In genomic region chr1:44592208-44593145, GRCh38 we compare ENCODE assay signal across 1 cellular context.
TF ChIP-seq lines count a peak whose summit lies in the region.

No MANE protein-coding gene starts in this region.

TF ChIP-seq in GM23338, 12 proteins besides CTCF, POLR2A, EP300 and RAD21:
- TF ChIP-seq, protein P1, sequence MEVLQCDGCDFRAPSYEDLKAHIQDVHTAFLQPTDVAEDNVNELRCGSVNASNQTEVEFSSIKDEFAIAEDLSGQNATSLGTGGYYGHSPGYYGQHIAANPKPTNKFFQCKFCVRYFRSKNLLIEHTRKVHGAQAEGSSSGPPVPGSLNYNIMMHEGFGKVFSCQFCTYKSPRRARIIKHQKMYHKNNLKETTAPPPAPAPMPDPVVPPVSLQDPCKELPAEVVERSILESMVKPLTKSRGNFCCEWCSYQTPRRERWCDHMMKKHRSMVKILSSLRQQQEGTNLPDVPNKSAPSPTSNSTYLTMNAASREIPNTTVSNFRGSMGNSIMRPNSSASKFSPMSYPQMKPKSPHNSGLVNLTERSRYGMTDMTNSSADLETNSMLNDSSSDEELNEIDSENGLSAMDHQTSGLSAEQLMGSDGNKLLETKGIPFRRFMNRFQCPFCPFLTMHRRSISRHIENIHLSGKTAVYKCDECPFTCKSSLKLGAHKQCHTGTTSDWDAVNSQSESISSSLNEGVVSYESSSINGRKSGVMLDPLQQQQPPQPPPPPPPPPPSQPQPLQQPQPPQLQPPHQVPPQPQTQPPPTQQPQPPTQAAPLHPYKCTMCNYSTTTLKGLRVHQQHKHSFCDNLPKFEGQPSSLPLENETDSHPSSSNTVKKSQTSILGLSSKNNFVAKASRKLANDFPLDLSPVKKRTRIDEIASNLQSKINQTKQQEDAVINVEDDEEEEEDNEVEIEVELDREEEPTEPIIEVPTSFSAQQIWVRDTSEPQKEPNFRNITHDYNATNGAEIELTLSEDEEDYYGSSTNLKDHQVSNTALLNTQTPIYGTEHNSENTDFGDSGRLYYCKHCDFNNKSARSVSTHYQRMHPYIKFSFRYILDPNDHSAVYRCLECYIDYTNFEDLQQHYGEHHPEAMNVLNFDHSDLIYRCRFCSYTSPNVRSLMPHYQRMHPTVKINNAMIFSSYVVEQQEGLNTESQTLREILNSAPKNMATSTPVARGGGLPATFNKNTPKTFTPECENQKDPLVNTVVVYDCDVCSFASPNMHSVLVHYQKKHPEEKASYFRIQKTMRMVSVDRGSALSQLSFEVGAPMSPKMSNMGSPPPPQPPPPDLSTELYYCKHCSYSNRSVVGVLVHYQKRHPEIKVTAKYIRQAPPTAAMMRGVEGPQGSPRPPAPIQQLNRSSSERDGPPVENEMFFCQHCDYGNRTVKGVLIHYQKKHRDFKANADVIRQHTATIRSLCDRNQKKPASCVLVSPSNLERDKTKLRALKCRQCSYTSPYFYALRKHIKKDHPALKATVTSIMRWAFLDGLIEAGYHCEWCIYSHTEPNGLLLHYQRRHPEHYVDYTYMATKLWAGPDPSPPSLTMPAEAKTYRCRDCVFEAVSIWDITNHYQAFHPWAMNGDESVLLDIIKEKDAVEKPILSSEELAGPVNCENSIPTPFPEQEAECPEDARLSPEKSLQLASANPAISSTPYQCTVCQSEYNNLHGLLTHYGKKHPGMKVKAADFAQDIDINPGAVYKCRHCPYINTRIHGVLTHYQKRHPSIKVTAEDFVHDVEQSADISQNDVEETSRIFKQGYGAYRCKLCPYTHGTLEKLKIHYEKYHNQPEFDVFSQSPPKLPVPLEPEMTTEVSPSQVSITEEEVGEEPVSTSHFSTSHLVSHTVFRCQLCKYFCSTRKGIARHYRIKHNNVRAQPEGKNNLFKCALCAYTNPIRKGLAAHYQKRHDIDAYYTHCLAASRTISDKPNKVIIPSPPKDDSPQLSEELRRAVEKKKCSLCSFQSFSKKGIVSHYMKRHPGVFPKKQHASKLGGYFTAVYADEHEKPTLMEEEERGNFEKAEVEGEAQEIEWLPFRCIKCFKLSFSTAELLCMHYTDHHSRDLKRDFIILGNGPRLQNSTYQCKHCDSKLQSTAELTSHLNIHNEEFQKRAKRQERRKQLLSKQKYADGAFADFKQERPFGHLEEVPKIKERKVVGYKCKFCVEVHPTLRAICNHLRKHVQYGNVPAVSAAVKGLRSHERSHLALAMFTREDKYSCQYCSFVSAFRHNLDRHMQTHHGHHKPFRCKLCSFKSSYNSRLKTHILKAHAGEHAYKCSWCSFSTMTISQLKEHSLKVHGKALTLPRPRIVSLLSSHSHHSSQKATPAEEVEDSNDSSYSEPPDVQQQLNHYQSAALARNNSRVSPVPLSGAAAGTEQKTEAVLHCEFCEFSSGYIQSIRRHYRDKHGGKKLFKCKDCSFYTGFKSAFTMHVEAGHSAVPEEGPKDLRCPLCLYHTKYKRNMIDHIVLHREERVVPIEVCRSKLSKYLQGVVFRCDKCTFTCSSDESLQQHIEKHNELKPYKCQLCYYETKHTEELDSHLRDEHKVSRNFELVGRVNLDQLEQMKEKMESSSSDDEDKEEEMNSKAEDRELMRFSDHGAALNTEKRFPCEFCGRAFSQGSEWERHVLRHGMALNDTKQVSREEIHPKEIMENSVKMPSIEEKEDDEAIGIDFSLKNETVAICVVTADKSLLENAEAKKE (CRISPR knock-in tag; IDR thresholded peaks at IDR 0.05): 0 out of 2 replicates have a peak, but pooled peaks have one; percentile 47
- TF ChIP-seq, protein P2, sequence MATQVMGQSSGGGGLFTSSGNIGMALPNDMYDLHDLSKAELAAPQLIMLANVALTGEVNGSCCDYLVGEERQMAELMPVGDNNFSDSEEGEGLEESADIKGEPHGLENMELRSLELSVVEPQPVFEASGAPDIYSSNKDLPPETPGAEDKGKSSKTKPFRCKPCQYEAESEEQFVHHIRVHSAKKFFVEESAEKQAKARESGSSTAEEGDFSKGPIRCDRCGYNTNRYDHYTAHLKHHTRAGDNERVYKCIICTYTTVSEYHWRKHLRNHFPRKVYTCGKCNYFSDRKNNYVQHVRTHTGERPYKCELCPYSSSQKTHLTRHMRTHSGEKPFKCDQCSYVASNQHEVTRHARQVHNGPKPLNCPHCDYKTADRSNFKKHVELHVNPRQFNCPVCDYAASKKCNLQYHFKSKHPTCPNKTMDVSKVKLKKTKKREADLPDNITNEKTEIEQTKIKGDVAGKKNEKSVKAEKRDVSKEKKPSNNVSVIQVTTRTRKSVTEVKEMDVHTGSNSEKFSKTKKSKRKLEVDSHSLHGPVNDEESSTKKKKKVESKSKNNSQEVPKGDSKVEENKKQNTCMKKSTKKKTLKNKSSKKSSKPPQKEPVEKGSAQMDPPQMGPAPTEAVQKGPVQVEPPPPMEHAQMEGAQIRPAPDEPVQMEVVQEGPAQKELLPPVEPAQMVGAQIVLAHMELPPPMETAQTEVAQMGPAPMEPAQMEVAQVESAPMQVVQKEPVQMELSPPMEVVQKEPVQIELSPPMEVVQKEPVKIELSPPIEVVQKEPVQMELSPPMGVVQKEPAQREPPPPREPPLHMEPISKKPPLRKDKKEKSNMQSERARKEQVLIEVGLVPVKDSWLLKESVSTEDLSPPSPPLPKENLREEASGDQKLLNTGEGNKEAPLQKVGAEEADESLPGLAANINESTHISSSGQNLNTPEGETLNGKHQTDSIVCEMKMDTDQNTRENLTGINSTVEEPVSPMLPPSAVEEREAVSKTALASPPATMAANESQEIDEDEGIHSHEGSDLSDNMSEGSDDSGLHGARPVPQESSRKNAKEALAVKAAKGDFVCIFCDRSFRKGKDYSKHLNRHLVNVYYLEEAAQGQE (IDR thresholded peaks at IDR 0.05; ENCODE audit: unreplicated experiment): no peak
- TF ChIP-seq EZH2phosphoT487 (IDR thresholded peaks at IDR 0.05; ENCODE audit: unreplicated experiment): no peak
